Comparison of ENCODE assay signal across 19 cellular contexts in genomic region chr7:122161628-122162027, GRCh38.
"Had no signal": no experiment of that assay in that cellular context is flagged by ENCODE, and none has a peak within 500 bp of the region (broad histone marks: within the 10 kb centered on the region; RNA-seq: fewer than 3 reads in every experiment).

No MANE protein-coding gene starts in this region.

- H3K36me3 Mint-ChIP-seq: naive thymus-derived CD8-positive, alpha-beta T cell; stimulated activated naive B cell treated with anti-CD40 and anti-IgM and Interleukin-4, amounts not matched to agents 10 μg/mL and 1 μg/mL and 100 μg/mL, for 72 hours had no signal

- H3K4me1 Mint-ChIP-seq: activated B cell treated with CpG ODN at 0.5 μM for 24 hours; activated CD4-positive, alpha-beta T cell treated with anti-CD3 and anti-CD28 coated beads, Interleukin-2, amount 10 ng/mL, durations not matched to agents 7 days and 5 days; activated T-helper 17 cell treated with anti-CD3 and anti-CD28 coated beads, Interleukin-2, amount 50 U/mL, for 72 hours; naive thymus-derived CD8-positive, alpha-beta T cell had no signal

- H3K9me3 ChIP-seq: breast epithelium, gastrocnemius medialis, mucosa of descending colon, prostate gland, right lobe of liver, tibial nerve, vagina had no signal

- H3K9me3 Mint-ChIP-seq: activated B cell treated with CpG ODN at 0.5 μM for 24 hours; activated CD4-positive, alpha-beta T cell treated with anti-CD3 and anti-CD28 coated beads, Interleukin-2, amount 10 ng/mL, durations not matched to agents 7 days and 5 days; activated T-helper 17 cell treated with anti-CD3 and anti-CD28 coated beads, Interleukin-2, amount 50 U/mL, for 72 hours; stimulated activated naive B cell treated with anti-CD40 and anti-IgM and Interleukin-4, amounts not matched to agents 10 μg/mL and 1 μg/mL and 100 μg/mL, for 72 hours; T-helper 1 cell treated with Interleukin-12 subunit alpha and Interleukin-12 subunit beta and Interleukin-4 antibody, amounts not matched to agents 30 μg/mL and 1 μg/mL, for 36 hours had no signal

- H3K4me3 Mint-ChIP-seq: activated B cell treated with CpG ODN at 0.5 μM for 24 hours; activated CD4-positive, alpha-beta T cell treated with anti-CD3 and anti-CD28 coated beads, Interleukin-2, amount 10 ng/mL, durations not matched to agents 7 days and 5 days; activated T-helper 17 cell treated with anti-CD3 and anti-CD28 coated beads, Interleukin-2, amount 50 U/mL, for 72 hours; naive thymus-derived CD8-positive, alpha-beta T cell; stimulated activated naive B cell treated with anti-CD40 and anti-IgM and Interleukin-4, amounts not matched to agents 10 μg/mL and 1 μg/mL and 100 μg/mL, for 72 hours; T-helper 1 cell treated with Interleukin-12 subunit alpha and Interleukin-12 subunit beta and Interleukin-4 antibody, amounts not matched to agents 30 μg/mL and 1 μg/mL, for 36 hours had no signal

- H3K4me1 ChIP-seq: breast epithelium, gastrocnemius medialis, prostate gland, right lobe of liver, vagina had no signal

- H3K27ac ChIP-seq: breast epithelium, dorsolateral prefrontal cortex, gastrocnemius medialis, prostate gland, right lobe of liver, tibial nerve, vagina had no signal

- H3K27me3 Mint-ChIP-seq: activated CD4-positive, alpha-beta T cell treated with anti-CD3 and anti-CD28 coated beads, Interleukin-2, amount 10 ng/mL, durations not matched to agents 7 days and 5 days; activated T-helper 17 cell treated with anti-CD3 and anti-CD28 coated beads, Interleukin-2, amount 50 U/mL, for 72 hours had no signal

- H3K27ac Mint-ChIP-seq: activated B cell treated with CpG ODN at 0.5 μM for 24 hours; activated CD4-positive, alpha-beta T cell treated with anti-CD3 and anti-CD28 coated beads, Interleukin-2, amount 10 ng/mL, durations not matched to agents 7 days and 5 days; activated T-helper 17 cell treated with anti-CD3 and anti-CD28 coated beads, Interleukin-2, amount 50 U/mL, for 72 hours; naive thymus-derived CD8-positive, alpha-beta T cell; stimulated activated naive B cell treated with anti-CD40 and anti-IgM and Interleukin-4, amounts not matched to agents 10 μg/mL and 1 μg/mL and 100 μg/mL, for 72 hours; T-helper 1 cell treated with Interleukin-12 subunit alpha and Interleukin-12 subunit beta and Interleukin-4 antibody, amounts not matched to agents 30 μg/mL and 1 μg/mL, for 36 hours had no signal

- H3K36me3 ChIP-seq: breast epithelium, gastrocnemius medialis, prostate gland, right lobe of liver, tibial nerve, vagina had no signal

- H3K4me3 ChIP-seq: breast epithelium, dorsolateral prefrontal cortex, gastrocnemius medialis, lung, mucosa of descending colon, prostate gland, right lobe of liver, tibial nerve, vagina had no signal

- ATAC-seq: activated T-helper 17 cell treated with anti-CD3 and anti-CD28 coated beads, Interleukin-2, amount 50 U/mL, for 72 hours; gastrocnemius medialis; mucosa of descending colon; naive thymus-derived CD8-positive, alpha-beta T cell; right lobe of liver; stimulated activated naive B cell treated with anti-CD40 and anti-IgM and Interleukin-4, amounts not matched to agents 10 μg/mL and 1 μg/mL and 100 μg/mL, for 72 hours had no signal

- DNase-seq: activated B cell treated with CpG ODN at 0.5 μM for 24 hours; activated CD4-positive, alpha-beta T cell treated with anti-CD3 and anti-CD28 coated beads, Interleukin-2, amount 10 ng/mL, durations not matched to agents 7 days and 5 days; activated CD8-positive, alpha-beta memory T cell treated with anti-CD3 and anti-CD28 coated beads for 24 hours; activated naive CD4-positive, alpha-beta T cell treated with anti-CD3 and anti-CD28 coated beads, Interleukin-2, amount 50 U/mL, for 16 hours; amniotic stem cell; dorsolateral prefrontal cortex; gastrocnemius medialis; mucosa of descending colon; naive thymus-derived CD8-positive, alpha-beta T cell; right lobe of liver; stimulated activated CD4-positive, alpha-beta T cell treated with anti-CD3 and anti-CD28 coated beads, Interleukin-2, amount 100 ng/mL, for 24 hours; stimulated activated naive B cell treated with anti-CD40 and anti-IgM and Interleukin-4, amounts not matched to agents 10 μg/mL and 1 μg/mL and 100 μg/mL, for 72 hours had no signal

- H3K27me3 ChIP-seq: breast epithelium, dorsolateral prefrontal cortex, gastrocnemius medialis, right lobe of liver, tibial nerve, vagina had no signal
